ENCODE assay signal across 8 cellular contexts in genomic region chr10:69090687-69091450, GRCh38. TPM values are rescaled to one million over a fixed set of nuclear protein-coding genes. Genes with fewer than 3 reads are reported as not detected.
DNase-seq lines count a peak whose midpoint lies in the region; ATAC-seq and TF ChIP-seq lines count a peak whose summit lies in the region.

No MANE protein-coding gene starts in this region.

- H3K4me3 Mint-ChIP-seq in activated naive CD4-positive, alpha-beta T cell treated with anti-CD3 and anti-CD28 coated beads for 36 hours = peak overlapping the region; percentile 89
- H3K4me3 Mint-ChIP-seq in activated T-helper 2 cell treated with anti-CD3 and anti-CD28 coated beads, Interferon-gamma antibody, Interleukin-2, Interleukin-4, amounts not matched to agents 10 μg/mL and 5 μg/mL and 100 μg/mL, durations not matched to agents 14 hours and 24 hours and 36 hours (ENCODE audit: low read depth) = peak overlapping the region; percentile 91

- H3K27ac Mint-ChIP-seq in activated naive CD4-positive, alpha-beta T cell treated with anti-CD3 and anti-CD28 coated beads for 36 hours = peak overlapping the region; percentile 99
- H3K27ac Mint-ChIP-seq in activated T-helper 2 cell treated with anti-CD3 and anti-CD28 coated beads, Interferon-gamma antibody, Interleukin-2, Interleukin-4, amounts not matched to agents 10 μg/mL and 5 μg/mL and 100 μg/mL, durations not matched to agents 14 hours and 24 hours and 36 hours = peak overlapping the region; percentile 91

- intact Hi-C loops in activated naive CD4-positive, alpha-beta T cell treated with anti-CD3 and anti-CD28 coated beads for 36 hours (cut with micrococcal nuclease) = loop anchor here (1.0 to 5.0 kb wide), 6 partner anchors 64 to 370 kb away; partner anchors contain the start of gene CCAR1
- intact Hi-C loops in activated T-helper 2 cell treated with anti-CD3 and anti-CD28 coated beads, Interferon-gamma antibody, Interleukin-2, Interleukin-4, amounts not matched to agents 10 μg/mL and 5 μg/mL and 100 μg/mL, durations not matched to agents 14 hours and 24 hours and 36 hours (cut with micrococcal nuclease) = loop anchor here (1.0 kb wide), 2 partner anchors 32 to 103 kb away; partner anchors contain the start of gene KIFBP
- intact Hi-C loops in left lung (cut with DNase I) = loop anchor here in 1 of 2 donors (5.0 kb wide), 1 partner anchor 84 kb away; no protein-coding TSS in a partner anchor
- intact Hi-C loops in thyroid gland (cut with DNase I) = loop anchor here (5.0 kb wide), 1 partner anchor 84 kb away; no protein-coding TSS in a partner anchor

- H3K4me1 ChIP-seq in left lung = peaks cover 0 to 76% of the 10 kb centered on the region in 2 donors
- no peaks in the 10 kb centered on the region for H3K4me1 ChIP-seq in thyroid gland

- TF ChIP-seq POLR2A in thyroid gland (IDR thresholded peaks at IDR 0.05) = no peak

- no peak for DNase-seq in activated naive CD4-positive, alpha-beta T cell treated with anti-CD3 and anti-CD28 coated beads for 36 hours
- no peak for DNase-seq in activated naive CD4-positive, alpha-beta T cell treated with Interleukin-2 at 50 U/mL for 16 hours
- DNase-seq in activated T-helper 2 cell treated with anti-CD3 and anti-CD28 coated beads, Interferon-gamma antibody, Interleukin-2, Interleukin-4, amounts not matched to agents 10 μg/mL and 5 μg/mL and 100 μg/mL, durations not matched to agents 14 hours and 24 hours and 36 hours (ENCODE audit: low spot score) = no peak
- DNase-seq in left lung = no peak
- no peak for DNase-seq in thyroid gland
- DNase-seq in epidermal melanocyte (ENCODE audit: insufficient read length, low spot score) = no peak

- H3K27ac ChIP-seq in left lung (peak overlapping the region; percentile 93 to 95), thyroid gland (peak overlapping the region; percentile 29 to 83 (median 36))

- TF ChIP-seq CTCF in left lung (IDR thresholded peaks at IDR 0.05) (no peak), thyroid gland (IDR thresholded peaks at IDR 0.05) (no peak)

- H3K9me3 ChIP-seq in left lung (no peaks in the 10 kb centered on the region), thyroid gland (no peaks in the 10 kb centered on the region)

- H3K4me3 ChIP-seq in left lung = peak overlapping the region in 1 of 2 donors; percentile 55
- no peak overlapping the region for H3K4me3 ChIP-seq in thyroid gland (replicated peaks in 1 of 3)

- H3K4me1 Mint-ChIP-seq in activated naive CD4-positive, alpha-beta T cell treated with anti-CD3 and anti-CD28 coated beads for 36 hours (ENCODE audit: low read depth) = peaks cover 63% of the 10 kb centered on the region
- peaks cover 48% of the 10 kb centered on the region for H3K4me1 Mint-ChIP-seq in activated T-helper 2 cell treated with anti-CD3 and anti-CD28 coated beads, Interferon-gamma antibody, Interleukin-2, Interleukin-4, amounts not matched to agents 10 μg/mL and 5 μg/mL and 100 μg/mL, durations not matched to agents 14 hours and 24 hours and 36 hours (ENCODE audit: low read depth)

- CTCF ChIA-PET in activated naive CD4-positive, alpha-beta T cell treated with anti-CD3 and anti-CD28 coated beads for 36 hours (lab: Charles Lee) = interaction anchor here (0.9 to 7.2 kb wide), 8 partner anchors 10 to 135 kb away, joined by 3 to 143 read pairs (median 5); partner anchors contain the start of gene DDX21

- WGBS in thyroid gland, 2 donors = 58 to 74% methylated on average over 5 of the region's 5 CpGs

- H3K27me3 ChIP-seq in left lung (no peaks in the 10 kb centered on the region), thyroid gland (no peaks in the 10 kb centered on the region)

- no peaks in the 10 kb centered on the region for H3K36me3 ChIP-seq in left lung
- no peaks in the 10 kb centered on the region for H3K36me3 ChIP-seq in thyroid gland

- H3K36me3 Mint-ChIP-seq in activated naive CD4-positive, alpha-beta T cell treated with anti-CD3 and anti-CD28 coated beads for 36 hours (ENCODE audit: low read depth) = peaks cover 39% of the 10 kb centered on the region
- peaks cover 65% of the 10 kb centered on the region for H3K36me3 Mint-ChIP-seq in activated T-helper 2 cell treated with anti-CD3 and anti-CD28 coated beads, Interferon-gamma antibody, Interleukin-2, Interleukin-4, amounts not matched to agents 10 μg/mL and 5 μg/mL and 100 μg/mL, durations not matched to agents 14 hours and 24 hours and 36 hours (ENCODE audit: low read depth)

- no peak for ATAC-seq in left lung
- ATAC-seq in GM18511 (IDR thresholded peaks at IDR 0.05; ENCODE audit: unreplicated experiment) = no peak
- no peak for ATAC-seq in HG03159 (IDR thresholded peaks at IDR 0.05; ENCODE audit: unreplicated experiment)

- no peaks in the 10 kb centered on the region for H3K9me3 Mint-ChIP-seq in activated naive CD4-positive, alpha-beta T cell treated with anti-CD3 and anti-CD28 coated beads for 36 hours
- no peaks in the 10 kb centered on the region for H3K9me3 Mint-ChIP-seq in activated T-helper 2 cell treated with anti-CD3 and anti-CD28 coated beads, Interferon-gamma antibody, Interleukin-2, Interleukin-4, amounts not matched to agents 10 μg/mL and 5 μg/mL and 100 μg/mL, durations not matched to agents 14 hours and 24 hours and 36 hours

- no peaks in the 10 kb centered on the region for H3K27me3 Mint-ChIP-seq in activated naive CD4-positive, alpha-beta T cell treated with anti-CD3 and anti-CD28 coated beads for 36 hours (ENCODE audit: low read depth)
- no peaks in the 10 kb centered on the region for H3K27me3 Mint-ChIP-seq in activated T-helper 2 cell treated with anti-CD3 and anti-CD28 coated beads, Interferon-gamma antibody, Interleukin-2, Interleukin-4, amounts not matched to agents 10 μg/mL and 5 μg/mL and 100 μg/mL, durations not matched to agents 14 hours and 24 hours and 36 hours (ENCODE audit: low read depth)

RNA-seq across cellular contexts. Expression of gene SRGN, which starts 3.0 kb away (rescaled TPM):
- 100 to 1,000 TPM; 197 to 198 TPM for total RNA-seq in activated naive CD4-positive, alpha-beta T cell treated with anti-CD3 and anti-CD28 coated beads for 36 hours
- 1,340 and 1,350 TPM in 2 replicates for total RNA-seq in activated T-helper 2 cell treated with anti-CD3 and anti-CD28 coated beads, Interferon-gamma antibody, Interleukin-2, Interleukin-4, amounts not matched to agents 10 μg/mL and 5 μg/mL and 100 μg/mL, durations not matched to agents 14 hours and 24 hours and 36 hours
- total RNA-seq in left lung (100 to 1,000 TPM; 131 to 533 TPM), thyroid gland (100 to 1,000 TPM in 1 of 4 donors, 10 to 100 TPM in 3; 30.7 to 140 (median 40.3) TPM)

RNA-seq across cellular contexts. Expression of gene VPS26A, which starts 33.1 kb away (rescaled TPM):
- total RNA-seq in activated naive CD4-positive, alpha-beta T cell treated with anti-CD3 and anti-CD28 coated beads for 36 hours = 10 to 100 TPM; 26.2 to 27.9 TPM
- total RNA-seq in activated T-helper 2 cell treated with anti-CD3 and anti-CD28 coated beads, Interferon-gamma antibody, Interleukin-2, Interleukin-4, amounts not matched to agents 10 μg/mL and 5 μg/mL and 100 μg/mL, durations not matched to agents 14 hours and 24 hours and 36 hours = 28.4 and 31.1 TPM in 2 replicates
- total RNA-seq in left lung = 10 to 100 TPM; 50.6 to 60.7 TPM
- total RNA-seq in thyroid gland = 10 to 100 TPM; 32.5 to 41.0 (median 36.7) TPM
